20 cellular contexts compared by ENCODE assay signal in genomic region chrX:11733614-11734013, GRCh38. TPM values are rescaled to one million over a fixed set of nuclear protein-coding genes. Genes with fewer than 3 reads are reported as not detected.
DNase-seq lines count a peak whose midpoint lies in the region; ATAC-seq and TF ChIP-seq lines count a peak whose summit lies in the region.
"Had no signal": no experiment of that assay in that cellular context is flagged by ENCODE, and none has a peak within 500 bp of the region (broad histone marks: within the 10 kb centered on the region; RNA-seq: fewer than 3 reads in every experiment).

No MANE protein-coding gene starts in this region.

- H3K4me1 ChIP-seq in neural progenitor cell (no peaks in the 10 kb centered on the region), esophagus squamous epithelium (no peaks in the 10 kb centered on the region)
- H3K4me1 ChIP-seq: BLaER1, heart left ventricle, suprapubic skin had no signal

- no peaks in the 10 kb centered on the region for H4K20me1 ChIP-seq in neural progenitor cell (ENCODE audit: low read depth)

- H3K4me3 ChIP-seq in neural progenitor cell (no peak overlapping the region), esophagus squamous epithelium (no peak overlapping the region)
- H3K4me3 ChIP-seq: BLaER1, heart left ventricle, suprapubic skin had no signal

- H2AFZ ChIP-seq in neural progenitor cell (replicated peaks), result no peak overlapping the region

- no peak overlapping the region for H3K4me2 ChIP-seq in neural progenitor cell
- H3K4me2 ChIP-seq: BLaER1, SK-N-SH had no signal

- H3K79me2 ChIP-seq in neural progenitor cell (ENCODE audit: low read depth), result no peaks in the 10 kb centered on the region

- H3K36me3 Mint-ChIP-seq in neural progenitor cell, result no peaks in the 10 kb centered on the region
- H3K36me3 Mint-ChIP-seq: immature natural killer cell had no signal

- H3K27ac ChIP-seq in neural progenitor cell (no peak overlapping the region), esophagus squamous epithelium (no peak overlapping the region)
- H3K27ac ChIP-seq: BLaER1, heart left ventricle, suprapubic skin had no signal

- peaks cover 2% of the 10 kb centered on the region for H3K27me3 Mint-ChIP-seq in neural progenitor cell (ENCODE audit: insufficient read depth, low read depth)

- TF ChIP-seq CTCF in neural progenitor cell (IDR thresholded peaks at IDR 0.05) (no peak), esophagus squamous epithelium (IDR thresholded peaks at IDR 0.05) (no peak)

- no peak for TF ChIP-seq POLR2A in esophagus squamous epithelium (IDR thresholded peaks at IDR 0.05)

- H3K27me3 ChIP-seq in neural progenitor cell (peaks cover 4% of the 10 kb centered on the region), esophagus squamous epithelium (no peaks in the 10 kb centered on the region)
- H3K27me3 ChIP-seq: suprapubic skin had no signal

- H3F3A ChIP-seq in neural progenitor cell (ENCODE audit: low read depth), result no peaks in the 10 kb centered on the region

- H3K36me3 ChIP-seq in neural progenitor cell (no peaks in the 10 kb centered on the region), esophagus squamous epithelium (no peaks in the 10 kb centered on the region)
- H3K36me3 ChIP-seq: BLaER1, heart left ventricle, suprapubic skin had no signal

- H3K9me3 ChIP-seq in neural progenitor cell (ENCODE audit: low read depth) (no peaks in the 10 kb centered on the region), esophagus squamous epithelium (no peaks in the 10 kb centered on the region)
- H3K9me3 ChIP-seq: BLaER1, heart left ventricle, SK-N-SH, suprapubic skin had no signal

- no peak overlapping the region for H3K4me3 Mint-ChIP-seq in neural progenitor cell
- H3K4me3 Mint-ChIP-seq: activated CD4-positive, alpha-beta T cell treated with anti-CD3 and anti-CD28 coated beads for 36 hours; immature natural killer cell had no signal

- intact Hi-C loops in esophagus squamous epithelium (cut with DNase I), result no loop called here

- WGBS in esophagus squamous epithelium, 2 donors, result 73 to 85% methylated on average over 1 of the region's 1 CpG

- H3K9me3 Mint-ChIP-seq in neural progenitor cell, result no peaks in the 10 kb centered on the region

- H3K9ac ChIP-seq in neural progenitor cell, result no peak overlapping the region
- H3K9ac ChIP-seq: BLaER1, SK-N-SH had no signal

- ATAC-seq in GM21717 (IDR thresholded peaks at IDR 0.05; ENCODE audit: unreplicated experiment), result peak; percentile 58
- peak; percentile 58 for ATAC-seq in HG03159 (IDR thresholded peaks at IDR 0.05; ENCODE audit: unreplicated experiment)
- no peak for ATAC-seq in SK-N-SH treated with all-trans-retinoic acid at 6 μM for 48 hours
- ATAC-seq: activated CD4-positive, alpha-beta T cell treated with anti-CD3 and anti-CD28 coated beads for 36 hours; heart left ventricle; Panc1 had no signal

- H3K27ac Mint-ChIP-seq in neural progenitor cell, result no peak overlapping the region
- H3K27ac Mint-ChIP-seq: activated CD4-positive, alpha-beta T cell treated with anti-CD3 and anti-CD28 coated beads for 36 hours; immature natural killer cell had no signal

- no peaks in the 10 kb centered on the region for H3K4me1 Mint-ChIP-seq in neural progenitor cell
- H3K4me1 Mint-ChIP-seq: activated CD4-positive, alpha-beta T cell treated with anti-CD3 and anti-CD28 coated beads for 36 hours; immature natural killer cell had no signal

- DNase-seq in SKM-1 treated with dmso at 0.1 percent for 144 hours (lab: John Stamatoyannopoulos, UW; ENCODE audit: unreplicated experiment) (peak; percentile 1), SKM-1 (lab: John Stamatoyannopoulos, UW; ENCODE audit: unreplicated experiment) (no peak), NCI-H2227 treated with DMSO at 0.1 percent for 48 hours (lab: John Stamatoyannopoulos, UW) (no peak), neural progenitor cell (ENCODE audit: low spot score) (no peak), esophagus squamous epithelium (lab: John Stamatoyannopoulos, UW) (no peak)
- DNase-seq: 8988T; activated CD4-positive, alpha-beta T cell treated with anti-CD3 and anti-CD28 coated beads for 36 hours; activated CD8-positive, alpha-beta memory T cell treated with anti-CD3 and anti-CD28 coated beads, Interleukin-2, amount 50 U/mL, for 48 hours; activated naive CD4-positive, alpha-beta T cell; Calu3; heart left ventricle; immature natural killer cell; NCI-H774; SK-N-SH had no signal

TF ChIP-seq in SK-N-SH treated with all-trans-retinoic acid at 6 μM for 48 hours, 23 proteins besides CTCF, POLR2A, EP300 and RAD21:
- TF ChIP-seq ISL1 (CRISPR knock-in tag; IDR thresholded peaks at IDR 0.05) (no peak), CREB5 (CRISPR knock-in tag; IDR thresholded peaks at IDR 0.05; ENCODE audit: low read depth) (no peak), ZFP3 (CRISPR knock-in tag; IDR thresholded peaks at IDR 0.05) (no peak), SNAI2 (CRISPR knock-in tag; IDR thresholded peaks at IDR 0.05) (no peak), BACH2 (CRISPR knock-in tag; IDR thresholded peaks at IDR 0.05; ENCODE audit: borderline replicate concordance) (no peak), GLIS3 (CRISPR knock-in tag; IDR thresholded peaks at IDR 0.05) (no peak), ARNTL (CRISPR knock-in tag; IDR thresholded peaks at IDR 0.05; ENCODE audit: borderline replicate concordance, low read depth) (no peak), ZC3H10 (CRISPR knock-in tag; IDR thresholded peaks at IDR 0.05) (no peak), ZNF70 (CRISPR knock-in tag; IDR thresholded peaks at IDR 0.05) (no peak), POU6F1 (CRISPR knock-in tag; IDR thresholded peaks at IDR 0.05; ENCODE audit: borderline replicate concordance, low read depth) (no peak), CSDC2 (CRISPR knock-in tag; IDR thresholded peaks at IDR 0.05) (no peak), ZNF565 (CRISPR knock-in tag; conservative IDR thresholded peaks at IDR 0.05; ENCODE audit: low read depth) (no peak), ESRRG (CRISPR knock-in tag; IDR thresholded peaks at IDR 0.05) (no peak), TOX (CRISPR knock-in tag; IDR thresholded peaks at IDR 0.05; ENCODE audit: borderline replicate concordance) (no peak), PPARA (CRISPR knock-in tag; IDR thresholded peaks at IDR 0.05; ENCODE audit: borderline replicate concordance) (no peak), TCF4 (CRISPR knock-in tag; IDR thresholded peaks at IDR 0.05; ENCODE audit: borderline replicate concordance) (no peak), RARB (CRISPR knock-in tag; IDR thresholded peaks at IDR 0.05) (no peak), OSR1 (CRISPR knock-in tag; IDR thresholded peaks at IDR 0.05) (no peak)
- TF ChIP-seq, protein P1, sequence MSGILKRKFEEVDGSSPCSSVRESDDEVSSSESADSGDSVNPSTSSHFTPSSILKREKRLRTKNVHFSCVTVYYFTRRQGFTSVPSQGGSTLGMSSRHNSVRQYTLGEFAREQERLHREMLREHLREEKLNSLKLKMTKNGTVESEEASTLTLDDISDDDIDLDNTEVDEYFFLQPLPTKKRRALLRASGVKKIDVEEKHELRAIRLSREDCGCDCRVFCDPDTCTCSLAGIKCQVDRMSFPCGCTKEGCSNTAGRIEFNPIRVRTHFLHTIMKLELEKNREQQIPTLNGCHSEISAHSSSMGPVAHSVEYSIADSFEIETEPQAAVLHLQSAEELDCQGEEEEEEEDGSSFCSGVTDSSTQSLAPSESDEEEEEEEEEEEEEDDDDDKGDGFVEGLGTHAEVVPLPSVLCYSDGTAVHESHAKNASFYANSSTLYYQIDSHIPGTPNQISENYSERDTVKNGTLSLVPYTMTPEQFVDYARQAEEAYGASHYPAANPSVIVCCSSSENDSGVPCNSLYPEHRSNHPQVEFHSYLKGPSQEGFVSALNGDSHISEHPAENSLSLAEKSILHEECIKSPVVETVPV (CRISPR knock-in tag; IDR thresholded peaks at IDR 0.05), result no peak

RNA-seq across cellular contexts. Expression of gene MSL3, which starts 24.4 kb away (rescaled TPM):
- 21.9 and 33.2 TPM in 2 replicates for total RNA-seq in neural progenitor cell (ENCODE audit: low replicate concordance)
- 10 to 100 TPM; 14.2 to 29.6 (median 17.6) TPM for total RNA-seq in esophagus squamous epithelium
